2 cellular contexts compared by ENCODE assay signal in genomic region chrX:110248582-110248981, GRCh38.
TF ChIP-seq lines count a peak whose summit lies in the region.

No MANE protein-coding gene starts in this region.

TF ChIP-seq in IMR-90, 13 proteins besides CTCF, POLR2A, EP300 and RAD21:
- no peak for TF ChIP-seq USF2 (IDR thresholded peaks at IDR 0.05; ENCODE audit: low read depth, low read length)
- peak; percentile 96 for TF ChIP-seq MAFK (IDR thresholded peaks at IDR 0.05; ENCODE audit: low read depth, low read length)

TF ChIP-seq in K562, 482 proteins besides CTCF, POLR2A, EP300 and RAD21:
- peak; percentile 92 for TF ChIP-seq MAFF (IDR thresholded peaks at IDR 0.05; ENCODE audit: low read length)
- peak; percentile 93 for TF ChIP-seq MAFK (IDR thresholded peaks at IDR 0.05; ENCODE audit: low read length)
- no peak for TF ChIP-seq GTF2A2 (tag; IDR thresholded peaks at IDR 0.05)
- TF ChIP-seq ZNF316 (IDR thresholded peaks at IDR 0.05): peak; percentile 93
- TF ChIP-seq NR2C2 (CRISPR knock-in tag; IDR thresholded peaks at IDR 0.05): no peak
- no peak for TF ChIP-seq NR2C2 (tag; IDR thresholded peaks at IDR 0.05)
- TF ChIP-seq MAFG (tag; conservative IDR thresholded peaks at IDR 0.05): peak; percentile 83
- TF ChIP-seq C11orf30 (IDR thresholded peaks at IDR 0.05; ENCODE audit: low read depth): peak; percentile 91
